8 cellular contexts compared by ENCODE assay signal in genomic region chr14:93977790-93978581, GRCh38.
DNase-seq lines count a peak whose midpoint lies in the region; ATAC-seq and TF ChIP-seq lines count a peak whose summit lies in the region.

No MANE protein-coding gene starts in this region.

- H3K4me3 ChIP-seq in BLaER1 treated with 17β-estradiol and CSF1 and Interleukin-3, amounts not matched to agents 10 nM and 100 nM, result no peak overlapping the region
- H3K4me3 ChIP-seq in OCI-LY3 (ENCODE audit: low read length), result 0 out of 2 replicates have a peak overlapping the region, but pooled peaks have one; percentile 8

- H3K27ac ChIP-seq in BLaER1 treated with 17β-estradiol and CSF1 and Interleukin-3, amounts not matched to agents 10 nM and 100 nM, result peak overlapping the region in 1 of 11 experiments; percentile 37; a peak in 1 of 22 replicates
- peak overlapping the region; percentile 93 for H3K27ac ChIP-seq in OCI-LY3 (ENCODE audit: low read length)

- H3K4me1 ChIP-seq in BLaER1 treated with 17β-estradiol and CSF1 and Interleukin-3, amounts not matched to agents 10 nM and 100 nM, result peaks cover 33 to 65% (median 56%) of the 10 kb centered on the region in 10 experiments
- H3K4me1 ChIP-seq in OCI-LY3 (ENCODE audit: low read length), result peaks cover 73% of the 10 kb centered on the region

- ATAC-seq in GM21576 (IDR thresholded peaks at IDR 0.05; ENCODE audit: unreplicated experiment), result peak; percentile 35

- peak overlapping the region in 10 of 11 experiments; percentile 78 to 94 (median 86); a peak in 18 of 22 replicates for H3K4me2 ChIP-seq in BLaER1 treated with 17β-estradiol and CSF1 and Interleukin-3, amounts not matched to agents 10 nM and 100 nM
- peak overlapping the region; percentile 80 for H3K4me2 ChIP-seq in OCI-LY3 (ENCODE audit: low read length)

- peaks cover 0 to 17% (median 9%) of the 10 kb centered on the region in 11 experiments; a peak in 19 of 22 replicates for H3K9me3 ChIP-seq in BLaER1 treated with 17β-estradiol and CSF1 and Interleukin-3, amounts not matched to agents 10 nM and 100 nM (replicated peaks in 1 of 11)
- H3K9me3 ChIP-seq in OCI-LY3 (ENCODE audit: insufficient read depth, low read length), result peaks cover 15% of the 10 kb centered on the region; the same call in 1 of the 2 replicates

- H3K36me3 Mint-ChIP-seq in activated naive CD4-positive, alpha-beta T cell treated with anti-CD3 and anti-CD28 coated beads, Interleukin-2, amount 50 U/mL, for 24 hours, result peaks cover 11% of the 10 kb centered on the region

- peak overlapping the region; percentile 98 for H3K27ac Mint-ChIP-seq in activated naive CD4-positive, alpha-beta T cell treated with anti-CD3 and anti-CD28 coated beads, Interleukin-2, amount 50 U/mL, for 24 hours

- no peak overlapping the region for H3K9ac ChIP-seq in BLaER1 treated with 17β-estradiol and CSF1 and Interleukin-3, amounts not matched to agents 10 nM and 100 nM
- H3K9ac ChIP-seq in OCI-LY3 (ENCODE audit: low read length), result peak overlapping the region; percentile 72

- peaks cover 52% of the 10 kb centered on the region for H3K4me1 Mint-ChIP-seq in activated naive CD4-positive, alpha-beta T cell treated with anti-CD3 and anti-CD28 coated beads, Interleukin-2, amount 50 U/mL, for 24 hours

- H3K27me3 Mint-ChIP-seq in activated naive CD4-positive, alpha-beta T cell treated with anti-CD3 and anti-CD28 coated beads, Interleukin-2, amount 50 U/mL, for 24 hours, result no peaks in the 10 kb centered on the region

- H3K4me3 Mint-ChIP-seq in activated naive CD4-positive, alpha-beta T cell treated with anti-CD3 and anti-CD28 coated beads, Interleukin-2, amount 50 U/mL, for 24 hours, result peak overlapping the region; percentile 58

- no peak for TF ChIP-seq CTCF in OCI-LY3 (IDR thresholded peaks at IDR 0.05; ENCODE audit: low read depth, low read length)

- no peaks in the 10 kb centered on the region; a peak in 1 of 22 replicates for H4K20me1 ChIP-seq in BLaER1 treated with 17β-estradiol and CSF1 and Interleukin-3, amounts not matched to agents 10 nM and 100 nM
- H4K20me1 ChIP-seq in OCI-LY3 (ENCODE audit: insufficient read depth, low read length), result no peaks in the 10 kb centered on the region

- no peaks in the 10 kb centered on the region for H3K79me2 ChIP-seq in OCI-LY3 (ENCODE audit: low read length)

- no peak overlapping the region for H2AFZ ChIP-seq in OCI-LY3 (ENCODE audit: low read depth, low read length)

- peaks cover 6% of the 10 kb centered on the region for H3K9me3 Mint-ChIP-seq in activated naive CD4-positive, alpha-beta T cell treated with anti-CD3 and anti-CD28 coated beads, Interleukin-2, amount 50 U/mL, for 24 hours

- DNase-seq in stimulated activated CD4-positive, alpha-beta T cell treated with anti-CD3 and anti-CD28 coated beads, Interleukin-4, amount 100 ng/mL, for 1 hour, result peak; percentile 73
- DNase-seq in NCI-H446 (lab: John Stamatoyannopoulos, UW) (no peak), hepatic stellate cell (ENCODE audit: low spot score) (no peak), putamen (ENCODE audit: low spot score) (no peak)

- peaks cover 10 to 68% (median 49%) of the 10 kb centered on the region in 11 experiments; a peak in 20 of 22 replicates for H3K27me3 ChIP-seq in BLaER1 treated with 17β-estradiol and CSF1 and Interleukin-3, amounts not matched to agents 10 nM and 100 nM
- peaks cover 6% of the 10 kb centered on the region; the same call in 1 of the 2 replicates for H3K27me3 ChIP-seq in OCI-LY3 (ENCODE audit: low read depth, low read length)

- H3K36me3 ChIP-seq in BLaER1 treated with 17β-estradiol and CSF1 and Interleukin-3, amounts not matched to agents 10 nM and 100 nM, result no peaks in the 10 kb centered on the region
- H3K36me3 ChIP-seq in OCI-LY3 (replicated peaks; ENCODE audit: low read depth, low read length), result peaks cover 10% of the 10 kb centered on the region
